8 cellular contexts compared by ENCODE assay signal in the genomic region with DNA sequence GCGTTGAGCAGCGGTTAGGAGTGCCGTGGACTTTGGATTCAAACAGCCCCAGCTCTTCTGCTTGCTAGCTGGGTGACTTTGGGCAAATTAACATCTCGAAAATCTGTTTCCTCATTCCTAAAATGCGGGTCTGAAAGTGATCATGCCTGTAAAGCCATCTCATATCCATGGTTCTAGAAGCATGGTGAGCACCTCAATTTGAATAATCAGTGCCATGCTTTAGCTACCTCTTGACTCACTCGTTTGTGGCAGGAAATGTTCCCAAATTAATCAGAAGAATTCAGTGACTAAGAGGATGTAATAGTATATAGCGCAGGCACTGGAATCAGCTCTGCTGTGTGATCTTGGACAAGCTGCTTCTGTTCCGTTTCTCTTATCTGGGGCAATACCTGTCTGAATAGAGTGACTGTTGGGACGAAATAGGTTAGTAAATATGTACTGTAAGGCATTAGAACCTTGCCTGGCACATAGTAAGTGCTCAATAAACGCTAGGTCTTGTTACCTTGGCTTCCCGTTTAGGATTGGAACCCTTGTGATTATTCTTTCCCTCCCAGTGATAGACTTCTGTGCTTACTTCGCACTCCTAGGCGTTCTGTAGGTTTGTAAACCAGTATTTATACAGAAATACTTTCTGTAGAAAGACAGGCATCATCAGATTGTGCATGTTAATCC. TPM values are rescaled to one million over a fixed set of nuclear protein-coding genes. Genes with fewer than 3 reads are reported as not detected.
A peak's percentile ranks its signal among the peaks of the same experiment; 100 is the strongest.
DNase-seq lines count a peak whose midpoint lies in the region; ATAC-seq, FAIRE-seq and TF ChIP-seq lines count a peak whose summit lies in the region.

No MANE protein-coding gene starts in this region.

- peak; percentile 81 for DNase-seq in AG10803 (ENCODE audit: low read depth)
- DNase-seq in HPDE6-E6E7 (ENCODE audit: extremely low spot score) = peak; percentile 74
- DNase-seq in iPS DF 6.9 (ENCODE audit: low read depth, low spot score) = no peak
- DNase-seq in small intestine = peak; percentile 88
- no peak for DNase-seq in activated gamma-delta T cell (lab: John Stamatoyannopoulos, UW)

- ATAC-seq in GM19455 (IDR thresholded peaks at IDR 0.05; ENCODE audit: unreplicated experiment) = no peak
- ATAC-seq in HG03095 (IDR thresholded peaks at IDR 0.05; ENCODE audit: unreplicated experiment) = no peak

- TF ChIP-seq CTCF in AG10803 (conservative IDR thresholded peaks at IDR 0.05; ENCODE audit: low read length) = no peak

- H3K27me3 ChIP-seq in iPS DF 6.9 (ENCODE audit: control insufficient read depth, insufficient read depth, low read length) (peaks cover 6% of the 10 kb centered on the region; the same call in 1 of the 2 replicates), small intestine (ENCODE audit: control insufficient read depth in 2 of 2, insufficient read depth in 2 of 2, low read length in 2 of 2) (no peaks in the 10 kb centered on the region)

- H3K9me3 Mint-ChIP-seq in activated naive CD8-positive, alpha-beta T cell (ENCODE audit: low read depth) = no peaks in the 10 kb centered on the region

- H3K27ac ChIP-seq in iPS DF 6.9 (ENCODE audit: low read length) (no peak overlapping the region), small intestine (ENCODE audit: low read depth in 1 of 2, low read length in 1 of 2) (peak overlapping the region; percentile 75 to 93)

- no peaks in the 10 kb centered on the region for H3K9me3 ChIP-seq in iPS DF 6.9 (ENCODE audit: control insufficient read depth, insufficient read depth, low read length)
- H3K9me3 ChIP-seq in small intestine (ENCODE audit: control insufficient read depth, low read depth) = no peaks in the 10 kb centered on the region

- H3K36me3 Mint-ChIP-seq in activated naive CD8-positive, alpha-beta T cell = no peaks in the 10 kb centered on the region

- no peak for FAIRE-seq in small intestine (lab: Jason Lieb, UNC)

- H3K4me1 ChIP-seq in iPS DF 6.9 (ENCODE audit: control insufficient read depth, insufficient read depth, low read length) (peaks cover 2% of the 10 kb centered on the region; the same call in 1 of the 2 replicates), small intestine (ENCODE audit: control insufficient read depth in 2 of 2, insufficient read depth in 1 of 2, low read depth in 1 of 2, low read length in 1 of 2) (peaks cover 0 to 6% of the 10 kb centered on the region in 2 donors)

- peaks cover 21% of the 10 kb centered on the region for H3K4me1 Mint-ChIP-seq in activated naive CD8-positive, alpha-beta T cell (ENCODE audit: low read depth)

- H3K4me3 Mint-ChIP-seq in activated naive CD8-positive, alpha-beta T cell = peak overlapping the region; percentile 92

- no peaks in the 10 kb centered on the region for H3K36me3 ChIP-seq in iPS DF 6.9 (ENCODE audit: control insufficient read depth, insufficient read depth, low read length)
- no peaks in the 10 kb centered on the region for H3K36me3 ChIP-seq in small intestine (ENCODE audit: control insufficient read depth in 2 of 2, insufficient read depth in 2 of 2, low read length in 2 of 2)

- WGBS in iPS DF 6.9 (ENCODE audit: insufficient coverage, insufficient read length) = no CpG with 5 or more reads among the region's 13 CpGs
- WGBS in small intestine, 3 donors = 12 to 32% (median 21%) methylated on average over 13 of the region's 13 CpGs

- H3K4me3 ChIP-seq in AG10803 (ENCODE audit: low read length) (peak overlapping the region; percentile 79), iPS DF 6.9 (ENCODE audit: low read length) (peak overlapping the region; percentile 51; the same call in 1 of the 2 replicates), small intestine (ENCODE audit: low read depth in 1 of 2, low read length in 2 of 2) (peak overlapping the region in 1 of 2 donors; percentile 87)

- H3K27ac Mint-ChIP-seq in activated naive CD8-positive, alpha-beta T cell = peak overlapping the region; percentile 83

- H3K27me3 Mint-ChIP-seq in activated naive CD8-positive, alpha-beta T cell = no peaks in the 10 kb centered on the region

RNA-seq across cellular contexts. Expression of a gene that starts 0.8 kb away (rescaled TPM):
- 10 to 100 TPM; 22.2 to 48.7 (median 24.6) TPM for polyA plus RNA-seq in small intestine

RNA-seq across cellular contexts. Expression of a gene that starts 32.4 kb away (rescaled TPM):
- polyA plus RNA-seq in small intestine = 100 to 1,000 TPM; 325 to 498 (median 473) TPM

RNA-seq across cellular contexts. Expression of a gene that starts 53.0 kb away (rescaled TPM):
- polyA plus RNA-seq in small intestine = 1 to 10 TPM; 1.6 to 5.4 (median 2.7) TPM

RNA-seq across cellular contexts. Expression of a gene that starts 53.1 kb away (rescaled TPM):
- polyA plus RNA-seq in small intestine = 1 to 10 TPM in 2 of 3 donors, under 1 TPM in 1; 0.22 to 4.5 (median 2.4) TPM

Comparison
In these comparisons a context has a peak if more than half of its experiments do, and no peak if none do; other contexts are left out.
1. DNase-seq: peak in AG10803 (single experiment), HPDE6-E6E7 (single experiment) and small intestine (single experiment); none in iPS DF 6.9 (single experiment) and activated gamma-delta T cell (single experiment).